ENCODE assay signal across 8 cellular contexts in the genomic region with DNA sequence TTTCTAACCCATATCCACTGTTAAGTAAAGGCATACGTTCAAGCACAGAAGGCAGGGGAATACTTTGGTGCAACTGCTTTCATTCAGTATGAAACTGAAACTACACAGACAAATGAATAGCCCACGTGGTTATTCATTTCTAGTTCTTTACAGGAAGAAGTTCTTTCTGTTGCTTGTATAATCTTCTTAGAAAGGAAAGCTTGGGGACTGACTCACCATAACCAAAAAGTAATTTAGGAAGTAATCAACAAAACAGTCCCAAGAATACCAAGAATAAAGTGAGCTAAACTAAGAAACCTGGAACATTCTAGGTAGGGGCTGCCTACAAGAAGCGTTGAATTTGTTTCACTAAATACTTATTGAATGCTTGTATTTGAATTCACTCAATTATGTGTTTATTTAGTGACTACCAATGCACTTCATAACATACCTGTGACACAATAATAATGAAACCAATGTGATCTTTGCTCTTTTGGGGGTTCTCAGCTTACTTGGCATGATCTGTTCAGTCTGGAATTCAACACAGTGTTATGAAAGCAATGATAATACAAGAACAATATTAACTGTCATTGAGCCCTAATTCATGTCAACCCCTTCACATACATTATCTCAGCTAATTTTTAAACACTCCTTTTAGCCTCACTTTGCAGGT. TPM values are rescaled to one million over a fixed set of nuclear protein-coding genes. Genes with fewer than 3 reads are reported as not detected.
DNase-seq lines count a peak whose midpoint lies in the region; ATAC-seq and TF ChIP-seq lines count a peak whose summit lies in the region.

No MANE protein-coding gene starts in this region.

- intact Hi-C loops in cardiac septum (cut with DNase I): no loop called here

- TF ChIP-seq CTCF in WI38 (IDR thresholded peaks at IDR 0.05; ENCODE audit: low read depth, low read length): no peak

- peak overlapping the region; percentile 30 for H3K4me3 ChIP-seq in WI38 (ENCODE audit: low read depth, low read length)

- ATAC-seq in GM19468 (IDR thresholded peaks at IDR 0.05; ENCODE audit: extremely low read depth, unreplicated experiment) (peak; percentile 99), HG03460 (IDR thresholded peaks at IDR 0.05; ENCODE audit: unreplicated experiment) (peak; percentile 99)

- DNase-seq in Daoy (ENCODE audit: low read depth): peak; percentile 61
- peak; percentile 50 for DNase-seq in inferior parietal cortex (ENCODE audit: extremely low spot score)
- no peak for DNase-seq in islet precursor cell
- DNase-seq in GOT3 (lab: John Stamatoyannopoulos, UW): no peak
- DNase-seq in cardiac septum (ENCODE audit: low spot score): no peak

RNA-seq across cellular contexts. Expression of a gene that starts 25.1 kb away (rescaled TPM):
- 1.9 and 5.9 TPM in 2 replicates for total RNA-seq in Daoy (2014; rRNA removed; shearing (Covaris generic))
- total RNA-seq in cardiac septum: 0.51 TPM

Comparison
In these comparisons a context has a peak if more than half of its experiments do, and no peak if none do; other contexts are left out.
1. DNase-seq: peak in Daoy (single experiment) and inferior parietal cortex (single experiment); none in islet precursor cell (single experiment), GOT3 (single experiment) and cardiac septum (single experiment).